8 cellular contexts compared by ENCODE assay signal in the genomic region with DNA sequence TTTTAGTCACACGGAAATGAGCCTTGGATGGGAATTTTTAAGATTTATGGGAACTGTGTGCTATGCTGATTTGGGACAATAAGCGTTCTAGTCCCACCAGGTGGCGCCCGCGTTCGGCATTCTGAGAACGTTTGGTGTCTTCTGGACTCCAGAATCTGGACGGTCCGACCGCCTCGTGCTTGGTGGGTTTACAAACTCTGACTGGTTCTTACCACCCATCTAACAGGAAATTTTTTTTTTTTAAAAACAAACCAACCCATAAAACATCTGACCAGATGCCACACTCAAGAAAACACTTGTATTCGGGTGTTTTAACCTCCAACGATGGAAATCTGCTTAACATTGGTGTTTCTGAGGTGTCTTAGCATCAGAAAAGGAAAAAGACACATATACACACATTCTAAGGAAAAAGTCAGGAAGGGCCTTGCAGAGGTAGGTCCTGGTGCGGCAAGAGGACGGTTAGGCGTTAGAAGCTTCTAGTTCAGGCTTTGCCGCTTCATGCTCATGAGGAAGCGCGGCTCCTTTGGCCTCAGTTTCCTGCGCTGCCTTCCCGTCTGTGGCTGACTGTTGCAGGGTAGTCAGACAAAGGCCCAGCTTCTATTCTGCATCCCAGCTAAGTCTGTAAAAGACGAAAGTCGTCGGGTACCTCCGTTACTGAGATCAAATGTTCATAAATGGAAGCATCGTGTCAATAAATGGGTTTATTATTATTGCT. TPM values are rescaled to one million over a fixed set of nuclear protein-coding genes. Genes with fewer than 3 reads are reported as not detected.
A peak's percentile ranks its signal among the peaks of the same experiment; 100 is the strongest.
DNase-seq lines count a peak whose midpoint lies in the region; ATAC-seq, FAIRE-seq and TF ChIP-seq lines count a peak whose summit lies in the region.

No MANE protein-coding gene starts in this region.

- H3K27me3 ChIP-seq in WERI-Rb-1 (ENCODE audit: insufficient read depth, low read depth, severe bottlenecking) = no peaks in the 10 kb centered on the region
- no peaks in the 10 kb centered on the region for H3K27me3 ChIP-seq in bronchial epithelial cell (ENCODE audit: control insufficient read depth, insufficient read depth, low read length)
- no peaks in the 10 kb centered on the region for H3K27me3 ChIP-seq in skeletal muscle tissue (ENCODE audit: control insufficient read depth in 3 of 3, insufficient read depth in 3 of 3, low read length in 3 of 3)

- TF ChIP-seq CTCF in WERI-Rb-1 (IDR thresholded peaks at IDR 0.05; ENCODE audit: low read depth, low read length) = peak; percentile 97
- peak; percentile 78 for TF ChIP-seq CTCF in bronchial epithelial cell (IDR thresholded peaks at IDR 0.05; ENCODE audit: insufficient read depth, low read length, severe bottlenecking)

- no peak for FAIRE-seq in bronchial epithelial cell (lab: Jason Lieb, UNC)

- peak overlapping the region; percentile 44 to 85 (median 71) for H3K9ac ChIP-seq in skeletal muscle tissue (ENCODE audit: low read depth in 1 of 3, low read length in 3 of 3)

- no peak for ATAC-seq in HG03025 (IDR thresholded peaks at IDR 0.05; ENCODE audit: low FRiP score, unreplicated experiment)

- peaks cover 9 to 13% (median 9%) of the 10 kb centered on the region in 3 donors for H3K4me1 ChIP-seq in skeletal muscle tissue (ENCODE audit: control insufficient read depth in 3 of 3, insufficient read depth in 3 of 3, low read length in 3 of 3)

- H3K27ac ChIP-seq in WERI-Rb-1 (peak overlapping the region; percentile 77), skeletal muscle tissue (ENCODE audit: low read depth, low read length) (peak overlapping the region; percentile 65)

- H3K9me3 ChIP-seq in WERI-Rb-1 (ENCODE audit: severe bottlenecking) (no peaks in the 10 kb centered on the region), skeletal muscle tissue (ENCODE audit: control insufficient read depth in 3 of 3, low read length in 3 of 3) (no peaks in the 10 kb centered on the region)

- H3K36me3 ChIP-seq in WERI-Rb-1 (peaks cover 21% of the 10 kb centered on the region), bronchial epithelial cell (ENCODE audit: control insufficient read depth, insufficient read depth, low read length) (no peaks in the 10 kb centered on the region), skeletal muscle tissue (ENCODE audit: control insufficient read depth in 3 of 3, insufficient read depth in 3 of 3, low read length in 3 of 3) (no peaks in the 10 kb centered on the region)

- H3K4me3 ChIP-seq in WERI-Rb-1 (ENCODE audit: low read depth, low read length) (peak overlapping the region; percentile 92), bronchial epithelial cell (ENCODE audit: low read depth, low read length) (peak overlapping the region; percentile 96), skeletal muscle tissue (ENCODE audit: low read length in 3 of 3) (peak overlapping the region; percentile 72 to 85 (median 79))

- peak; percentile 92 to 93 for DNase-seq in NCI-H2081 (lab: John Stamatoyannopoulos, UW)
- DNase-seq in NCI-H2081 treated with DMSO at 0.1 percent for 48 hours (lab: John Stamatoyannopoulos, UW) = no peak
- peak; percentile 69 for DNase-seq in NCI-H2171 (lab: John Stamatoyannopoulos, UW)
- peak; percentile 99 for DNase-seq in WERI-Rb-1
- DNase-seq in bronchial epithelial cell (ENCODE audit: low read depth) = peak; percentile 81
- peak; percentile 52 for DNase-seq in iPS-NIHi7 (ENCODE audit: extremely low spot score)

RNA-seq across cellular contexts. Expression of a gene that starts 0.8 kb away (rescaled TPM):
- total RNA-seq in bronchial epithelial cell = 51.0 and 58.2 TPM in 2 replicates
- total RNA-seq in skeletal muscle tissue = 13.0 TPM

RNA-seq across cellular contexts. Expression of a gene that starts 22.3 kb away (rescaled TPM):
- total RNA-seq in bronchial epithelial cell = 52.0 and 56.1 TPM in 2 replicates
- total RNA-seq in skeletal muscle tissue = 25.6 TPM

RNA-seq across cellular contexts. Expression of a gene that starts 50.2 kb away (rescaled TPM):
- total RNA-seq in bronchial epithelial cell (23.2 and 33.2 TPM in 2 replicates), skeletal muscle tissue (26.6 TPM)
